In the genomic region with DNA sequence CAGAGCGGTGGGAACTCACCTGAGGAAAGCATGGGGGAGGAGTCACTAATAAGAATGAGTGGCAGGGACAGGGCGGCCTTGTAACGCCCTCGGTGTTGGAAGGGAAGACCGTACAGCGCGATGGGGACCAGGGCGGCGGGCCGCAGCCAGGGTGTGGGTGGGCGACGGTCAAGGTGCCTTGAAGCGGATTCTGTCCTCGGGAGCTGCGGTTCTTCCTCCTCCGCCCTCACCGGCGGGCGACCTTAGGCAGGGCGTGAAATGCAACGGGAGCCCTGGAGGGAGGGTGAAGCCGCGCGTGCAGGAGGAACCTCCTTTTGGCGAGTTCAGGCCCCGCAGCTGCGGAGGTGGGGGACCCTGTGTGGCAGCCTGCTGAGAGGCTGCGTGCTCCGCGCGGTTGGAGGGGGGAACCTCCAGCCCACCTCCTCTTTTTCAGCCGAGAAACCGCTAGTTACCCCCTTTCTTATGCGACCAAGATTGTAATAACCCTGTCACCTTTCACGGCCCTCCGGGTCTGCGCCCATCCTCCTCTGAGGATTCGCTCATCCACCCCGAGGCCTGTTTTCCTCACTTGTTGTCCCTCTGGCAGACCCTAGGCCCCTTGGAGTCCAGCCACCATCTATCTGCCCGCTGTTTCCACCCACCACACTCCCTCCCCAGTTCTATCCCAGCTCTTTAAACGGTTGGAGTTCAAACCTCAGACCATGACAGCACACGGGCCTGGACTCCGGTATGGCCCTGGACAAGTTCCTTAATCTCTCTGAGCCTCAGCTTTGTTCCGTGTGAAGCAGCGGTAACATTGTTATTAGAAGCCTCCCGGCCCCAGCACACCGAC, we compare ENCODE assay signal across 1 cellular context.
TF ChIP-seq lines count a peak whose summit lies in the region.

No MANE protein-coding gene starts in this region.

TF ChIP-seq in GM12878, 131 proteins besides CTCF, POLR2A, EP300 and RAD21:
- TF ChIP-seq CHD2 (IDR thresholded peaks at IDR 0.05; ENCODE audit: borderline replicate concordance, low read depth, low read length) (no peak), NFIC (IDR thresholded peaks at IDR 0.05; ENCODE audit: low read depth, low read length) (no peak), PBX3 (IDR thresholded peaks at IDR 0.05; ENCODE audit: insufficient replicate concordance, low read depth, low read length) (peak; percentile 86), ETV6 (conservative IDR thresholded peaks at IDR 0.05 in 1 of 2, IDR thresholded peaks at IDR 0.05 in 1 of 2; ENCODE audit: borderline replicate concordance in 1 of 2, low read depth in 1 of 2) (no peak), MEF2A (IDR thresholded peaks at IDR 0.05; ENCODE audit: insufficient read depth, low read depth, low read length) (no peak)
- TF ChIP-seq, protein P1, sequence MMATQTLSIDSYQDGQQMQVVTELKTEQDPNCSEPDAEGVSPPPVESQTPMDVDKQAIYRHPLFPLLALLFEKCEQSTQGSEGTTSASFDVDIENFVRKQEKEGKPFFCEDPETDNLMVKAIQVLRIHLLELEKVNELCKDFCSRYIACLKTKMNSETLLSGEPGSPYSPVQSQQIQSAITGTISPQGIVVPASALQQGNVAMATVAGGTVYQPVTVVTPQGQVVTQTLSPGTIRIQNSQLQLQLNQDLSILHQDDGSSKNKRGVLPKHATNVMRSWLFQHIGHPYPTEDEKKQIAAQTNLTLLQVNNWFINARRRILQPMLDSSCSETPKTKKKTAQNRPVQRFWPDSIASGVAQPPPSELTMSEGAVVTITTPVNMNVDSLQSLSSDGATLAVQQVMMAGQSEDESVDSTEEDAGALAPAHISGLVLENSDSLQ (IDR thresholded peaks at IDR 0.05), result peak; percentile 93
